Comparison of ENCODE assay signal across 8 cellular contexts in genomic region chr6:53718597-53719460, GRCh38. TPM values are rescaled to one million over a fixed set of nuclear protein-coding genes. Genes with fewer than 3 reads are reported as not detected.
DNase-seq lines count a peak whose midpoint lies in the region; ATAC-seq lines count a peak whose summit lies in the region.

No MANE protein-coding gene starts in this region.

- peaks cover 26% of the 10 kb centered on the region for H3K27me3 Mint-ChIP-seq in T-helper 2 cell treated with Interferon-gamma antibody and Interleukin-4, amounts not matched to agents 5 μg/mL and 100 μg/mL, for 36 hours (ENCODE audit: low read depth)

- no peak overlapping the region for H3K4me3 Mint-ChIP-seq in T-helper 2 cell treated with Interferon-gamma antibody and Interleukin-4, amounts not matched to agents 5 μg/mL and 100 μg/mL, for 36 hours

- no peaks in the 10 kb centered on the region for H3K36me3 Mint-ChIP-seq in T-helper 2 cell treated with Interferon-gamma antibody and Interleukin-4, amounts not matched to agents 5 μg/mL and 100 μg/mL, for 36 hours (ENCODE audit: low read depth)

- ATAC-seq in GM18907 (IDR thresholded peaks at IDR 0.05; ENCODE audit: unreplicated experiment), result peak; percentile 97
- peak; percentile 99 for ATAC-seq in HG03039 (IDR thresholded peaks at IDR 0.05; ENCODE audit: unreplicated experiment)

- H3K27ac Mint-ChIP-seq in T-helper 2 cell treated with Interferon-gamma antibody and Interleukin-4, amounts not matched to agents 5 μg/mL and 100 μg/mL, for 36 hours, result no peak overlapping the region

- peak; percentile 63 for DNase-seq in D341Med (ENCODE audit: low spot score)
- peak; percentile 62 for DNase-seq in NCI-H1694 treated with DMSO at 0.1 percent for 48 hours (lab: John Stamatoyannopoulos, UW)
- DNase-seq in T-helper 2 cell treated with Interferon-gamma antibody and Interleukin-4, amounts not matched to agents 5 μg/mL and 100 μg/mL, for 36 hours (ENCODE audit: low spot score), result peak; percentile 44
- peak; percentile 31 for DNase-seq in epithelial cell of prostate (ENCODE audit: low read depth, low spot score)
- DNase-seq in myocyte (ENCODE audit: low read depth), result peak; percentile 83
- no peak for DNase-seq in OCI-M2 (lab: John Stamatoyannopoulos, UW; ENCODE audit: unreplicated experiment)

- H3K4me1 Mint-ChIP-seq in T-helper 2 cell treated with Interferon-gamma antibody and Interleukin-4, amounts not matched to agents 5 μg/mL and 100 μg/mL, for 36 hours (ENCODE audit: low read depth), result peaks cover 9% of the 10 kb centered on the region

- no peak overlapping the region for H3K27ac ChIP-seq in epithelial cell of prostate

- H3K9me3 Mint-ChIP-seq in T-helper 2 cell treated with Interferon-gamma antibody and Interleukin-4, amounts not matched to agents 5 μg/mL and 100 μg/mL, for 36 hours, result no peaks in the 10 kb centered on the region

RNA-seq across cellular contexts. Expression of gene KLHL31, which starts 53.3 kb away (rescaled TPM):
- 37.4 and 49.4 TPM in 2 replicates for total RNA-seq in myocyte
- 3.2 TPM for polyA plus RNA-seq in myocyte (2012)
